23 cellular contexts compared by ENCODE assay signal in the genomic region with DNA sequence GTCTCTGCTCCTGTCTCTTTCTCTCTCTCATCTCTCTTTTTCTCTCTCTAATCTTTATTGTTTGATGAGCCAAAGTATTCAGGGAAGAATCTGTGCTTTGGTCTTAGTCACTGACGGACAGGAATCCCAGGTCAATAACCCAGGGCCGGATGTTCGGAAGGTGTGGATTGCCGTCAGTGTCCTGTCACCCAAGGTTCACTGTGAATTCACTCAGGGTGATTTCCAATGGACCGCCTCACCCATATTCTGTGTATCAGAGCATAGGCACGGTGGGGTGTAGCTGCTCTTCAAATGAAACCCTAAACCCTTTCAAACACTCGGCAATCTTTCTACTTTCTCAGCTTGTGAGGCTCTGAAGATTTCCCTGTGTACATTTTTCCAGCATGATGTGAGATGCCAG.
"Had no signal": no experiment of that assay in that cellular context is flagged by ENCODE, and none has a peak within 500 bp of the region (broad histone marks: within the 10 kb centered on the region; RNA-seq: fewer than 3 reads in every experiment).

No MANE protein-coding gene starts in this region.

- H3K9me3 ChIP-seq: MG63, Peyer's patch, SJCRH30 had no signal

- H3K36me3 ChIP-seq: MG63, Peyer's patch, SJCRH30 had no signal

- H3K27ac ChIP-seq: Peyer's patch, SJCRH30, SK-N-MC had no signal

- DNase-seq: IMR-90, Karpas-422, KG1, MG63, NCI-H1092, NCI-H1105 treated with DMSO at 0.1 percent for 48 hours, NCI-H1417 treated with DMSO at 0.1 percent for 48 hours, NCI-H187, NCI-H2029, NCI-H2081 treated with DMSO at 0.1 percent for 48 hours, NCI-H2171, NCI-H226, NCI-H446, NCI-H510A, NCI-H524 treated with DMSO at 0.1 percent for 48 hours, NCI-H69, NCI-H774, Peyer's patch, SHP77 treated with DMSO at 0.1 percent for 48 hours, SJCRH30, SW 1271 had no signal

- ATAC-seq: Right ventricle myocardium inferior had no signal

- H3K4me1 ChIP-seq: Peyer's patch, SJCRH30 had no signal

- H3K4me3 ChIP-seq: MG63, Peyer's patch, SJCRH30, SK-N-MC had no signal

- H3K27me3 ChIP-seq: MG63, Peyer's patch, SJCRH30 had no signal
